ENCODE assay signal across 16 cellular contexts in the genomic region with DNA sequence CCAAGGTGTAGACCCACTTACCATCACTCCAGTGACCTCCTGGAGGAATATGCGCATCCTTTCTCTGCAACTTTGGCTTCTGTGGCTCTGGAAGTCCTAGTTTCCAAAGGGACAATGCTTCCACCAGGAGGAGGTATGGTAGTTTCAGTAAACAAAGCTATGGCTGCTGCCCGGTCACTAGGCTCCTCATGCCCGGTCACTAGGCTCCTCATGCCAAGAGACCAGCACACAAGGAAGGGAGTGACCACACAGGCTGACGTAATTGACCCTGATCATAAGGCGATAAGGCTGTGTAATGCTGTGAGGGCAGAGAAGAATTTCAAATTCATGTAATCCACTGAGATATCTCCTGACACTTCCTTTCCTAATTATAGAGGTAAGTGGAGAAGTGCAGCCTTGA.
DNase-seq lines count a peak whose midpoint lies in the region; ATAC-seq, FAIRE-seq and TF ChIP-seq lines count a peak whose summit lies in the region.
"Had no signal": no experiment of that assay in that cellular context is flagged by ENCODE, and none has a peak within 500 bp of the region (broad histone marks: within the 10 kb centered on the region; RNA-seq: fewer than 3 reads in every experiment).

No MANE protein-coding gene starts in this region.

- H3K27me3 ChIP-seq in heart left ventricle: no peaks in the 10 kb centered on the region
- H3K27me3 ChIP-seq in endodermal cell (ENCODE audit: control insufficient read depth, insufficient read depth, low read length, poor library complexity, severe bottlenecking): no peaks in the 10 kb centered on the region
- no peaks in the 10 kb centered on the region for H3K27me3 ChIP-seq in lower lobe of right lung (ENCODE audit: low read depth)
- H3K27me3 ChIP-seq in stomach: no peaks in the 10 kb centered on the region
- H3K27me3 ChIP-seq: BLaER1 treated with 17β-estradiol and CSF1 and Interleukin-3, amounts not matched to agents 10 nM and 100 nM had no signal

- no peaks in the 10 kb centered on the region for H3K27me3 Mint-ChIP-seq in endodermal cell (ENCODE audit: insufficient read depth)

- DNase-seq in heart left ventricle (peak in 3 of 5 donors; percentile 15 to 47 (median 28)), Right ventricle myocardium inferior (ENCODE audit: missing footprints) (no peak), endodermal cell (no peak), lower lobe of right lung (peak; percentile 55), stomach (peak; percentile 42), GM19239 (ENCODE audit: insufficient read length, low spot score) (no peak), NCI-H446 treated with DMSO at 0.1 percent for 48 hours (lab: John Stamatoyannopoulos, UW) (no peak), NCI-H187 treated with DMSO at 0.1 percent for 48 hours (lab: John Stamatoyannopoulos, UW) (no peak)
- DNase-seq: 8988T, DMS 273 treated with DMSO at 0.1 percent for 48 hours, NCI-H1105 treated with DMSO at 0.1 percent for 48 hours, NCI-H1930, NCI-H2171, NCI-H510A had no signal

- H3K4me3 ChIP-seq in heart left ventricle (no peak overlapping the region), endodermal cell (ENCODE audit: low read length) (no peak overlapping the region), lower lobe of right lung (no peak overlapping the region), stomach (no peak overlapping the region)
- H3K4me3 ChIP-seq: BLaER1 treated with 17β-estradiol and CSF1 and Interleukin-3, amounts not matched to agents 10 nM and 100 nM had no signal

- no peak overlapping the region for H3K4me3 Mint-ChIP-seq in endodermal cell

- H3K9ac ChIP-seq in endodermal cell (ENCODE audit: extremely low read depth, low read length, poor library complexity, severe bottlenecking): no peak overlapping the region
- H3K9ac ChIP-seq: BLaER1 treated with 17β-estradiol and CSF1 and Interleukin-3, amounts not matched to agents 10 nM and 100 nM had no signal

- H3K27ac Mint-ChIP-seq in endodermal cell: no peak overlapping the region

- 68 to 92% (median 75%) methylated on average over 5 of the region's 5 CpGs for WGBS in heart left ventricle, 4 donors
- WGBS in endodermal cell (ENCODE audit: insufficient coverage in 1 of 2, insufficient read length in 1 of 2), 2 experiments: 90 to 100% methylated on average over 4 to 5 of the region's 5 CpGs
- WGBS in stomach, 5 donors: 48 to 78% (median 59%) methylated on average over 5 of the region's 5 CpGs

- H3K4me1 ChIP-seq in heart left ventricle (no peaks in the 10 kb centered on the region), endodermal cell (ENCODE audit: control insufficient read depth, insufficient read depth, low read length) (no peaks in the 10 kb centered on the region), lower lobe of right lung (no peaks in the 10 kb centered on the region), stomach (peaks cover 0 to 4% (median 0%) of the 10 kb centered on the region in 4 donors)

- TF ChIP-seq CTCF in heart left ventricle (IDR thresholded peaks at IDR 0.05): peak in 7 of 12 donors; percentile 14 to 45 (median 31)
- peak; percentile 30 for TF ChIP-seq CTCF in endodermal cell (conservative IDR thresholded peaks at IDR 0.05)
- TF ChIP-seq CTCF in lower lobe of right lung (IDR thresholded peaks at IDR 0.05): peak; percentile 14
- peak in 2 of 7 experiments; percentile 17 to 48 for TF ChIP-seq CTCF in stomach (IDR thresholded peaks at IDR 0.05)

- ATAC-seq in heart left ventricle: peak in 3 of 4 donors; percentile 60 to 77 (median 69)
- ATAC-seq in Right ventricle myocardium inferior: no peak
- peak; percentile 67 to 71 for ATAC-seq in lower lobe of right lung

- H3K36me3 Mint-ChIP-seq in endodermal cell (ENCODE audit: low read depth): peaks cover 17% of the 10 kb centered on the region

- peaks cover 14% of the 10 kb centered on the region for H3K9me3 Mint-ChIP-seq in endodermal cell

- no peak for TF ChIP-seq EP300 in stomach (IDR thresholded peaks at IDR 0.05)

- FAIRE-seq in GM19239 (lab: Jason Lieb, UNC): no peak
- FAIRE-seq: H54 had no signal

- H3K9me3 ChIP-seq in heart left ventricle (peaks cover 0 to 11% (median 0%) of the 10 kb centered on the region in 12 donors), endodermal cell (ENCODE audit: control insufficient read depth, low read length) (peaks cover 14% of the 10 kb centered on the region), lower lobe of right lung (no peaks in the 10 kb centered on the region), stomach (no peaks in the 10 kb centered on the region)

- intact Hi-C loops in heart left ventricle (cut with DNase I): no loop called here
- intact Hi-C loops in Right ventricle myocardium inferior (cut with DNase I): loop anchor here (2.0 kb wide), 1 partner anchor 24 kb away; no protein-coding TSS in a partner anchor
- intact Hi-C loops in lower lobe of right lung (cut with DNase I): no loop called here
- intact Hi-C loops in stomach (cut with DNase I; ENCODE audit: low total_unique reads): no loop called here

- H3K27ac ChIP-seq in heart left ventricle: no peak overlapping the region
- H3K27ac ChIP-seq in endodermal cell (ENCODE audit: low read depth, low read length): no peak overlapping the region
- no peak overlapping the region for H3K27ac ChIP-seq in lower lobe of right lung
- H3K27ac ChIP-seq in stomach: no peak overlapping the region
- H3K27ac ChIP-seq: BLaER1 treated with 17β-estradiol and CSF1 and Interleukin-3, amounts not matched to agents 10 nM and 100 nM had no signal

- TF ChIP-seq POLR2A in heart left ventricle (IDR thresholded peaks at IDR 0.05) (no peak), stomach (IDR thresholded peaks at IDR 0.05) (no peak)

- H3K36me3 ChIP-seq in heart left ventricle (no peaks in the 10 kb centered on the region), endodermal cell (ENCODE audit: control insufficient read depth, insufficient read depth, low read length) (no peaks in the 10 kb centered on the region), lower lobe of right lung (no peaks in the 10 kb centered on the region), stomach (no peaks in the 10 kb centered on the region)

- no peaks in the 10 kb centered on the region for H3K4me1 Mint-ChIP-seq in endodermal cell

Comparison
In these comparisons a context has a peak if more than half of its experiments do, and no peak if none do; other contexts are left out.
1. DNase-seq: peak in heart left ventricle (3 of 5), lower lobe of right lung (single experiment) and stomach (single experiment); none in Right ventricle myocardium inferior (single experiment), endodermal cell (single experiment), GM19239 (single experiment), NCI-H446 treated with DMSO at 0.1 percent for 48 hours (single experiment) and NCI-H187 treated with DMSO at 0.1 percent for 48 hours (single experiment).